In genomic region chr13:101576452-101576851, GRCh38 we compare ENCODE assay signal across 17 cellular contexts.
DNase-seq lines count a peak whose midpoint lies in the region; ATAC-seq, FAIRE-seq and TF ChIP-seq lines count a peak whose summit lies in the region.
"Had no signal": no experiment of that assay in that cellular context is flagged by ENCODE, and none has a peak within 500 bp of the region (broad histone marks: within the 10 kb centered on the region; RNA-seq: fewer than 3 reads in every experiment).

No MANE protein-coding gene starts in this region.

- H3K4me3 ChIP-seq in astrocyte of the spinal cord (ENCODE audit: low read depth, low read length) (no peak overlapping the region), HepG2 (replicated peaks in 1 of 3; ENCODE audit: insufficient read depth in 1 of 3, low read depth in 2 of 3, low read length in 3 of 3) (no peak overlapping the region; a peak in 1 of 6 replicates)
- H3K4me3 ChIP-seq: SK-N-MC, uterus had no signal

- no peak overlapping the region for H3K27ac Mint-ChIP-seq in type B pancreatic cell
- no peak overlapping the region for H3K27ac Mint-ChIP-seq in activated CD4-positive, alpha-beta T cell treated with anti-CD3 and anti-CD28 coated beads for 36 hours
- H3K27ac Mint-ChIP-seq: activated CD4-positive, alpha-beta T cell treated with anti-CD3 and anti-CD28 coated beads, Interleukin-2, amount 10 ng/mL, durations not matched to agents 24 days and 14 days; B cell; dendritic cell treated with granulocyte-macrophage colony-stimulating factor and Interleukin-4, amounts not matched to agents 40 ng/mL and 50 ng/mL, for 4 days had no signal

- CTCF ChIA-PET in HepG2 (lab: Yijun Ruan, JAX; ENCODE audit: low intra/inter-chr PET ratio, low total read pairs), result no interaction called here
- CTCF ChIA-PET in activated CD4-positive, alpha-beta T cell treated with anti-CD3 and anti-CD28 coated beads for 36 hours (lab: Charles Lee), result interaction anchor here (0.5 kb wide), 1 partner anchor 427 kb away, joined by 3 read pairs; no protein-coding TSS in a partner anchor

- in situ Hi-C loops in astrocyte of the spinal cord (cut with HindIII; ENCODE audit: low sequenced_read_pairs), result no loop called here
- in situ Hi-C loops in HepG2 (cut with HindIII; ENCODE audit: extremely low pct_ligation_motif_present, low pct_unique_long_range_greater_than_20kb), result no loop called here

- peak overlapping the region; percentile 50 for H3K27ac ChIP-seq in HepG2 (ENCODE audit: extremely low read length, insufficient read depth, low read length)
- H3K27ac ChIP-seq: HL-60, SK-N-MC, uterus had no signal

- POLR2A ChIA-PET in HepG2 (lab: Yijun Ruan, JAX), result interaction anchor here (1.0 kb wide), 1 partner anchor 133 kb away, joined by 3 read pairs; no protein-coding TSS in a partner anchor
- POLR2A ChIA-PET in activated CD4-positive, alpha-beta T cell treated with anti-CD3 and anti-CD28 coated beads for 36 hours (lab: Charles Lee), result no interaction called here

- no peak overlapping the region for H2AFZ ChIP-seq in HepG2 (ENCODE audit: low read length)

- no peaks in the 10 kb centered on the region for H3K9me3 Mint-ChIP-seq in type B pancreatic cell
- H3K9me3 Mint-ChIP-seq in activated CD4-positive, alpha-beta T cell treated with anti-CD3 and anti-CD28 coated beads for 36 hours (ENCODE audit: low read depth), result no peaks in the 10 kb centered on the region
- H3K9me3 Mint-ChIP-seq: activated CD4-positive, alpha-beta T cell treated with anti-CD3 and anti-CD28 coated beads, Interleukin-2, amount 10 ng/mL, durations not matched to agents 24 days and 14 days; dendritic cell treated with granulocyte-macrophage colony-stimulating factor and Interleukin-4, amounts not matched to agents 40 ng/mL and 50 ng/mL, for 4 days had no signal

- H3K27me3 Mint-ChIP-seq in type B pancreatic cell, result peaks cover 11% of the 10 kb centered on the region
- peaks cover 3% of the 10 kb centered on the region for H3K27me3 Mint-ChIP-seq in activated CD4-positive, alpha-beta T cell treated with anti-CD3 and anti-CD28 coated beads for 36 hours
- H3K27me3 Mint-ChIP-seq: B cell; dendritic cell treated with granulocyte-macrophage colony-stimulating factor and Interleukin-4, amounts not matched to agents 40 ng/mL and 50 ng/mL, for 4 days had no signal

- H3K36me3 Mint-ChIP-seq in type B pancreatic cell, result no peaks in the 10 kb centered on the region
- H3K36me3 Mint-ChIP-seq in activated CD4-positive, alpha-beta T cell treated with anti-CD3 and anti-CD28 coated beads for 36 hours (ENCODE audit: low read depth), result no peaks in the 10 kb centered on the region

- peak overlapping the region; percentile 49 for H3K4me2 ChIP-seq in HepG2 (ENCODE audit: low read depth, low read length)

- no peak for FAIRE-seq in HepG2 (lab: Jason Lieb, UNC)
- FAIRE-seq in frontal cortex (lab: Jason Lieb, UNC), result no peak

- H3K36me3 ChIP-seq in HepG2 (replicated peaks in 1 of 2; ENCODE audit: control insufficient read depth in 1 of 2, insufficient read depth in 2 of 2, low read length in 2 of 2), result no peaks in the 10 kb centered on the region
- H3K36me3 ChIP-seq: uterus had no signal

- BruUV-seq in HepG2 (replicated peaks; lab: Mats Ljungman, UMichigan), result no TSS peak

- intact Hi-C loops in HepG2 (cut with micrococcal nuclease; ENCODE audit: unreplicated experiment), result no loop called here
- intact Hi-C loops in activated CD4-positive, alpha-beta T cell treated with anti-CD3 and anti-CD28 coated beads for 36 hours (cut with DNase I, micrococcal nuclease), result no loop called here

- 0% methylated on average over 4 of the region's 4 CpGs for WGBS in HepG2 (ENCODE audit: low lambda C conversion rate)

- no peaks in the 10 kb centered on the region for H4K20me1 ChIP-seq in HepG2 (ENCODE audit: insufficient read depth, low read length)

- no peak; a peak in 1 of 4 replicates for TF ChIP-seq EP300 in HepG2 (IDR thresholded peaks at IDR 0.05; ENCODE audit: low read depth in 2 of 2, low read length in 2 of 2)
- TF ChIP-seq EP300 in HepG2 (CRISPR knock-in tag; IDR thresholded peaks at IDR 0.05; ENCODE audit: borderline replicate concordance), result no peak

- no peak overlapping the region for H3K4me3 Mint-ChIP-seq in type B pancreatic cell
- no peak overlapping the region for H3K4me3 Mint-ChIP-seq in activated CD4-positive, alpha-beta T cell treated with anti-CD3 and anti-CD28 coated beads for 36 hours
- H3K4me3 Mint-ChIP-seq: activated CD4-positive, alpha-beta T cell treated with anti-CD3 and anti-CD28 coated beads, Interleukin-2, amount 10 ng/mL, durations not matched to agents 24 days and 14 days; B cell; dendritic cell treated with granulocyte-macrophage colony-stimulating factor and Interleukin-4, amounts not matched to agents 40 ng/mL and 50 ng/mL, for 4 days had no signal

- no peak for TF ChIP-seq POLR2A in HepG2 (IDR thresholded peaks at IDR 0.05; ENCODE audit: insufficient read depth in 1 of 2, low read depth in 2 of 2, low read length in 2 of 2)

- peaks cover 11% of the 10 kb centered on the region for H3K4me1 Mint-ChIP-seq in type B pancreatic cell (ENCODE audit: unreplicated experiment)
- no peaks in the 10 kb centered on the region for H3K4me1 Mint-ChIP-seq in activated CD4-positive, alpha-beta T cell treated with anti-CD3 and anti-CD28 coated beads for 36 hours
- H3K4me1 Mint-ChIP-seq: activated CD4-positive, alpha-beta T cell treated with anti-CD3 and anti-CD28 coated beads, Interleukin-2, amount 10 ng/mL, durations not matched to agents 24 days and 14 days; B cell had no signal

- no peaks in the 10 kb centered on the region for H3K27me3 ChIP-seq in HepG2 (ENCODE audit: control insufficient read depth in 1 of 2, insufficient read depth in 2 of 2, low read length in 2 of 2)
- H3K27me3 ChIP-seq: uterus had no signal

- no peaks in the 10 kb centered on the region for H3K9me3 ChIP-seq in HepG2 (ENCODE audit: low read length)
- H3K9me3 ChIP-seq: uterus had no signal

- H3K9ac ChIP-seq in HepG2 (ENCODE audit: insufficient read depth, low read depth, low read length), result no peak overlapping the region

- H3K4me1 ChIP-seq in HepG2 (ENCODE audit: insufficient read depth, low read length), result peaks cover 42% of the 10 kb centered on the region
- H3K4me1 ChIP-seq: uterus had no signal

- no peak for TF ChIP-seq RAD21 in HepG2 (CRISPR knock-in tag; IDR thresholded peaks at IDR 0.05)

- ATAC-seq in HepG2 (peak; percentile 82), HG03442 (IDR thresholded peaks at IDR 0.05; ENCODE audit: unreplicated experiment) (no peak)
- ATAC-seq in activated CD4-positive, alpha-beta T cell treated with anti-CD3 and anti-CD28 coated beads for 36 hours, result no peak

- DNase-seq in AG08396 (ENCODE audit: low spot score), result peak; percentile 36
- DNase-seq in HT1080 (ENCODE audit: low read depth), result peak; percentile 63
- peak; percentile 31 for DNase-seq in astrocyte of the spinal cord (ENCODE audit: low read depth, low spot score)
- peak; percentile 46 for DNase-seq in HepG2 (ENCODE audit: low spot score)
- DNase-seq in type B pancreatic cell (ENCODE audit: extremely low spot score, unreplicated experiment), result no peak
- DNase-seq in frontal cortex (ENCODE audit: low spot score in 2 of 2), result no peak
- DNase-seq in activated CD4-positive, alpha-beta T cell treated with anti-CD3 and anti-CD28 coated beads for 36 hours, result no peak
- DNase-seq: activated CD4-positive, alpha-beta T cell treated with anti-CD3 and anti-CD28 coated beads, Interleukin-2, amount 10 ng/mL, durations not matched to agents 24 days and 14 days; activated T-cell treated with anti-CD3 and anti-CD28 coated beads, Interleukin-2, amount 50 U/mL, for 48 hours; Kasumi-1; NCI-H1417 treated with DMSO at 0.1 percent for 48 hours; uterus had no signal

- TF ChIP-seq CTCF in astrocyte of the spinal cord (IDR thresholded peaks at IDR 0.05; ENCODE audit: low read depth, low read length) (no peak), HepG2 (CRISPR knock-in tag; IDR thresholded peaks at IDR 0.05) (no peak), type B pancreatic cell (conservative IDR thresholded peaks at IDR 0.05) (no peak)

- H3K79me2 ChIP-seq in HepG2 (ENCODE audit: insufficient read depth, low read length), result no peaks in the 10 kb centered on the region

TF ChIP-seq in HepG2, 621 proteins besides CTCF, POLR2A, EP300 and RAD21 (continues in another document):
- TF ChIP-seq ZNF180 (CRISPR knock-in tag; IDR thresholded peaks at IDR 0.05; ENCODE audit: borderline replicate concordance, low read depth) (no peak), ZNF644 (CRISPR knock-in tag; IDR thresholded peaks at IDR 0.05; ENCODE audit: low read depth) (peak; percentile 72), JUND (CRISPR knock-in tag; IDR thresholded peaks at IDR 0.05) (peak; percentile 46; the same call in 1 of the 2 replicates), RXRA (CRISPR knock-in tag; IDR thresholded peaks at IDR 0.05) (no peak), ZBTB26 (CRISPR knock-in tag; IDR thresholded peaks at IDR 0.05; ENCODE audit: borderline replicate concordance) (0 out of 2 replicates have a peak, but pooled peaks have one; percentile 57), MXD4 (CRISPR knock-in tag; IDR thresholded peaks at IDR 0.05) (0 out of 2 replicates have a peak, but pooled peaks have one; percentile 21), RXRB (CRISPR knock-in tag; IDR thresholded peaks at IDR 0.05; ENCODE audit: borderline replicate concordance) (0 out of 2 replicates have a peak, but pooled peaks have one; percentile 6), TGIF2 (CRISPR knock-in tag; IDR thresholded peaks at IDR 0.05) (no peak), ZNF431 (CRISPR knock-in tag; IDR thresholded peaks at IDR 0.05; ENCODE audit: borderline replicate concordance, low read depth) (no peak), EEA1 (CRISPR knock-in tag; IDR thresholded peaks at IDR 0.05; ENCODE audit: borderline replicate concordance) (no peak), ATM (IDR thresholded peaks at IDR 0.05; ENCODE audit: borderline replicate concordance) (no peak), ZNF747 (CRISPR knock-in tag; IDR thresholded peaks at IDR 0.05; ENCODE audit: borderline replicate concordance) (no peak), SMAD3 (CRISPR knock-in tag; IDR thresholded peaks at IDR 0.05) (0 out of 2 replicates have a peak, but pooled peaks have one; percentile 5), FOXJ3 (CRISPR knock-in tag; IDR thresholded peaks at IDR 0.05; ENCODE audit: borderline replicate concordance) (no peak), ZNF484 (CRISPR knock-in tag; IDR thresholded peaks at IDR 0.05; ENCODE audit: borderline replicate concordance, low read depth) (no peak), KLF6 (CRISPR knock-in tag; IDR thresholded peaks at IDR 0.05) (no peak)

Comparison
In these comparisons a context has a peak if more than half of its experiments do, and no peak if none do; other contexts are left out.
1. DNase-seq: peak in AG08396 (single experiment), HT1080 (single experiment), astrocyte of the spinal cord (single experiment) and HepG2 (single experiment); none in type B pancreatic cell (single experiment), frontal cortex (0 of 2) and activated CD4-positive, alpha-beta T cell treated with anti-CD3 and anti-CD28 coated beads for 36 hours (single experiment).